In genomic region chr3:101171797-101172196, GRCh38 we compare ENCODE assay signal across 9 cellular contexts.
"Had no signal": no experiment of that assay in that cellular context is flagged by ENCODE, and none has a peak within 500 bp of the region (broad histone marks: within the 10 kb centered on the region; RNA-seq: fewer than 3 reads in every experiment).

No MANE protein-coding gene starts in this region.

- H3K9me3 ChIP-seq: colonic mucosa, prostate gland had no signal

- H3K27ac ChIP-seq: colonic mucosa, prostate gland had no signal

- DNase-seq: activated naive CD4-positive, alpha-beta T cell treated with anti-CD3 and anti-CD28 coated beads, Interleukin-2, amount 50 U/mL, for 16 hours; amniotic stem cell; colonic mucosa; left cardiac atrium; stimulated activated naive CD4-positive, alpha-beta T cell treated with Interleukin-2 at 50 U/mL for 16 hours had no signal

- H3K9me3 Mint-ChIP-seq: neural crest cell, type B pancreatic cell had no signal

- ATAC-seq: activated CD4-positive, CD25-positive, alpha-beta regulatory T cell treated with anti-CD3 and anti-CD28 coated beads, Interleukin-2, amount 50 U/mL, for 24 hours had no signal

- H3K4me3 Mint-ChIP-seq: neural crest cell, type B pancreatic cell had no signal

- H3K27me3 ChIP-seq: colonic mucosa had no signal

- H3K27me3 Mint-ChIP-seq: type B pancreatic cell had no signal

- H3K36me3 ChIP-seq: colonic mucosa, prostate gland had no signal

- H3K4me3 ChIP-seq: colonic mucosa, prostate gland had no signal

- H3K27ac Mint-ChIP-seq: type B pancreatic cell had no signal

- H3K4me1 ChIP-seq: colonic mucosa, prostate gland had no signal

- H3K36me3 Mint-ChIP-seq: type B pancreatic cell had no signal
